27 cellular contexts compared by ENCODE assay signal in genomic region chr16:51268237-51268636, GRCh38.
DNase-seq lines count a peak whose midpoint lies in the region; ATAC-seq and TF ChIP-seq lines count a peak whose summit lies in the region.
"Had no signal": no experiment of that assay in that cellular context is flagged by ENCODE, and none has a peak within 500 bp of the region (broad histone marks: within the 10 kb centered on the region; RNA-seq: fewer than 3 reads in every experiment).

No MANE protein-coding gene starts in this region.

- no peaks in the 10 kb centered on the region for H3K4me1 Mint-ChIP-seq in activated CD8-positive, alpha-beta T cell treated with anti-CD3 and anti-CD28 coated beads, Interleukin-2, amount 10 ng/mL, durations not matched to agents 7 days and 5 days (ENCODE audit: low read depth)
- H3K4me1 Mint-ChIP-seq: activated naive CD8-positive, alpha-beta T cell treated with anti-CD3 and anti-CD28 coated beads, Interleukin-2, amount 50 U/mL, for 24 hours; naive B cell had no signal

- no peak overlapping the region for H3K23ac ChIP-seq in mesenchymal stem cell (ENCODE audit: low read length in 2 of 2)

- H3K9me3 ChIP-seq in WERI-Rb-1 (ENCODE audit: severe bottlenecking) (peaks cover 6% of the 10 kb centered on the region), mesenchymal stem cell (ENCODE audit: control insufficient read depth, low read length) (peaks cover 11% of the 10 kb centered on the region)
- H3K9me3 ChIP-seq: upper lobe of right lung had no signal

- H3K14ac ChIP-seq in mesenchymal stem cell (ENCODE audit: low read length in 2 of 2), result no peak overlapping the region

- H3K36me3 ChIP-seq in WERI-Rb-1 (no peaks in the 10 kb centered on the region), mesenchymal stem cell (ENCODE audit: control insufficient read depth in 1 of 2, insufficient read depth in 2 of 2, low read depth in 1 of 2, low read length in 2 of 2) (no peaks in the 10 kb centered on the region)
- H3K36me3 ChIP-seq: BLaER1 treated with 17β-estradiol and CSF1 and Interleukin-3, amounts not matched to agents 10 nM and 100 nM; left ventricle myocardium inferior; upper lobe of right lung had no signal

- H2BK15ac ChIP-seq in mesenchymal stem cell (ENCODE audit: low read depth, poor library complexity, severe bottlenecking), result no peak overlapping the region

- H2BK120ac ChIP-seq in mesenchymal stem cell (ENCODE audit: low read depth, low read length), result no peak overlapping the region

- H3K9me3 Mint-ChIP-seq in activated CD8-positive, alpha-beta T cell treated with anti-CD3 and anti-CD28 coated beads, Interleukin-2, amount 10 ng/mL, durations not matched to agents 7 days and 5 days (ENCODE audit: insufficient read depth), result no peaks in the 10 kb centered on the region

- H2BK5ac ChIP-seq in mesenchymal stem cell (ENCODE audit: low read depth, low read length, poor library complexity, severe bottlenecking), result no peak overlapping the region

- no peak overlapping the region for H3K9ac ChIP-seq in mesenchymal stem cell (ENCODE audit: low read length)
- H3K9ac ChIP-seq: BLaER1 treated with 17β-estradiol and CSF1 and Interleukin-3, amounts not matched to agents 10 nM and 100 nM had no signal

- H4K8ac ChIP-seq in mesenchymal stem cell (ENCODE audit: low read length), result no peak overlapping the region

- no peaks in the 10 kb centered on the region for H3K27me3 Mint-ChIP-seq in activated CD8-positive, alpha-beta T cell treated with anti-CD3 and anti-CD28 coated beads, Interleukin-2, amount 10 ng/mL, durations not matched to agents 7 days and 5 days (ENCODE audit: low read depth)
- H3K27me3 Mint-ChIP-seq: activated naive CD8-positive, alpha-beta T cell treated with anti-CD3 and anti-CD28 coated beads, Interleukin-2, amount 50 U/mL, for 24 hours; activated T-cell treated with anti-CD3 and anti-CD28 coated beads, Interleukin-2, amount 50 U/mL, for 24 hours; brain; naive B cell had no signal

- DNase-seq in WERI-Rb-1, result no peak
- peak; percentile 47 for DNase-seq in ecto neural progenitor cell (ENCODE audit: low spot score)
- peak; percentile 1 for DNase-seq in mesenchymal stem cell
- peak; percentile 9 for DNase-seq in retina
- no peak for DNase-seq in RKO (ENCODE audit: low spot score)
- no peak for DNase-seq in activated CD8-positive, alpha-beta T cell treated with anti-CD3 and anti-CD28 coated beads, Interleukin-2, amount 10 ng/mL, durations not matched to agents 7 days and 5 days
- no peak for DNase-seq in NCI-H2227 (lab: John Stamatoyannopoulos, UW; ENCODE audit: unreplicated experiment)
- DNase-seq: activated CD4-positive, alpha-beta T cell treated with anti-CD3 and anti-CD28 coated beads for 4 hours; activated gamma-delta T cell treated with Interleukin-2 at 50 U/mL for 16 hours; activated naive CD8-positive, alpha-beta T cell treated with anti-CD3 and anti-CD28 coated beads, Interleukin-2, amount 50 U/mL, for 24 hours; activated T-cell treated with anti-CD3 and anti-CD28 coated beads, Interleukin-2, amount 50 U/mL, for 24 hours; Calu3; effector CD8-positive, alpha-beta T cell; left ventricle myocardium inferior; naive B cell; NCI-H1436 treated with DMSO at 0.1 percent for 48 hours; NCI-H2171 treated with DMSO at 0.1 percent for 48 hours; NCI-H524; NK-92 treated with Interleukin-12 subunit alpha and Interleukin-12 subunit beta, amount 100 ng/mL, for 24 hours; PC-9; right cardiac atrium; SHP77; stimulated activated CD4-positive, alpha-beta T cell treated with anti-CD3 and anti-CD28 coated beads, Interleukin-2, amount 100 ng/mL, for 48 hours; upper lobe of right lung had no signal

- no peak overlapping the region for H3K4me2 ChIP-seq in mesenchymal stem cell (ENCODE audit: low read length, poor library complexity, severe bottlenecking)
- H3K4me2 ChIP-seq: PC-9 had no signal

- TF ChIP-seq CTCF in WERI-Rb-1 (IDR thresholded peaks at IDR 0.05; ENCODE audit: low read depth, low read length), result no peak

- ATAC-seq in HG02852 (IDR thresholded peaks at IDR 0.05; ENCODE audit: unreplicated experiment), result no peak
- ATAC-seq in activated CD8-positive, alpha-beta T cell treated with anti-CD3 and anti-CD28 coated beads, Interleukin-2, amount 10 ng/mL, durations not matched to agents 7 days and 5 days, result no peak
- ATAC-seq: activated naive CD8-positive, alpha-beta T cell treated with anti-CD3 and anti-CD28 coated beads, Interleukin-2, amount 50 U/mL, for 24 hours; right cardiac atrium; upper lobe of right lung had no signal

- H3K36me3 Mint-ChIP-seq in activated CD8-positive, alpha-beta T cell treated with anti-CD3 and anti-CD28 coated beads, Interleukin-2, amount 10 ng/mL, durations not matched to agents 7 days and 5 days (ENCODE audit: low read depth), result no peaks in the 10 kb centered on the region
- H3K36me3 Mint-ChIP-seq: brain had no signal

- H2BK12ac ChIP-seq in mesenchymal stem cell (ENCODE audit: low read length in 2 of 2), result no peak overlapping the region

- H2AK5ac ChIP-seq in mesenchymal stem cell (ENCODE audit: low read length, severe bottlenecking), result no peak overlapping the region

- no peaks in the 10 kb centered on the region for H3K27me3 ChIP-seq in WERI-Rb-1 (ENCODE audit: insufficient read depth, low read depth, severe bottlenecking)
- no peaks in the 10 kb centered on the region for H3K27me3 ChIP-seq in mesenchymal stem cell (ENCODE audit: control insufficient read depth in 1 of 2, insufficient read depth in 1 of 2, low read length in 2 of 2)
- H3K27me3 ChIP-seq: BLaER1 treated with 17β-estradiol and CSF1 and Interleukin-3, amounts not matched to agents 10 nM and 100 nM; upper lobe of right lung had no signal

- H3K18ac ChIP-seq in mesenchymal stem cell (ENCODE audit: low read depth in 1 of 2, low read length in 2 of 2), result no peak overlapping the region

- H3K4ac ChIP-seq in mesenchymal stem cell (ENCODE audit: low read depth in 1 of 2, low read length in 2 of 2), result no peak overlapping the region

- CTCF ChIA-PET in activated CD8-positive, alpha-beta T cell treated with anti-CD3 and anti-CD28 coated beads, Interleukin-2, amount 10 ng/mL, durations not matched to agents 7 days and 5 days (lab: Charles Lee), result no interaction called here

- peak overlapping the region; percentile 25 for H3K27ac ChIP-seq in WERI-Rb-1
- no peak overlapping the region for H3K27ac ChIP-seq in mesenchymal stem cell (ENCODE audit: low read length, poor library complexity, severe bottlenecking)
- H3K27ac ChIP-seq: left ventricle myocardium inferior, PC-9, upper lobe of right lung had no signal

- no peak overlapping the region for H3K4me3 Mint-ChIP-seq in activated CD8-positive, alpha-beta T cell treated with anti-CD3 and anti-CD28 coated beads, Interleukin-2, amount 10 ng/mL, durations not matched to agents 7 days and 5 days
- H3K4me3 Mint-ChIP-seq: activated naive CD8-positive, alpha-beta T cell treated with anti-CD3 and anti-CD28 coated beads, Interleukin-2, amount 50 U/mL, for 24 hours; activated T-cell treated with anti-CD3 and anti-CD28 coated beads, Interleukin-2, amount 50 U/mL, for 24 hours; brain; naive B cell had no signal

- H3K4me3 ChIP-seq in WERI-Rb-1 (ENCODE audit: low read depth, low read length) (no peak overlapping the region), mesenchymal stem cell (ENCODE audit: insufficient read depth in 1 of 2, low read depth in 1 of 2, low read length in 2 of 2) (peak overlapping the region in 1 of 2 experiments; percentile 14)
- H3K4me3 ChIP-seq: BLaER1 treated with 17β-estradiol and CSF1 and Interleukin-3, amounts not matched to agents 10 nM and 100 nM; left ventricle myocardium inferior; PC-9; upper lobe of right lung had no signal

- H4K91ac ChIP-seq in mesenchymal stem cell (ENCODE audit: low read length), result no peak overlapping the region

- POLR2A ChIA-PET in activated CD8-positive, alpha-beta T cell treated with anti-CD3 and anti-CD28 coated beads, Interleukin-2, amount 10 ng/mL, durations not matched to agents 7 days and 5 days (lab: Charles Lee), result no interaction called here

- H3K4me1 ChIP-seq in mesenchymal stem cell (ENCODE audit: control insufficient read depth, insufficient read depth, low read depth, low read length), result no peaks in the 10 kb centered on the region
- H3K4me1 ChIP-seq: left ventricle myocardium inferior, upper lobe of right lung had no signal

- WGBS in mesenchymal stem cell, result 8% methylated on average over 3 of the region's 4 CpGs

- no peak overlapping the region for H3K27ac Mint-ChIP-seq in activated CD8-positive, alpha-beta T cell treated with anti-CD3 and anti-CD28 coated beads, Interleukin-2, amount 10 ng/mL, durations not matched to agents 7 days and 5 days
- H3K27ac Mint-ChIP-seq: activated naive CD8-positive, alpha-beta T cell treated with anti-CD3 and anti-CD28 coated beads, Interleukin-2, amount 50 U/mL, for 24 hours; activated T-cell treated with anti-CD3 and anti-CD28 coated beads, Interleukin-2, amount 50 U/mL, for 24 hours; naive B cell had no signal

- H3K79me1 ChIP-seq in mesenchymal stem cell (replicated peaks; ENCODE audit: low read length, poor library complexity, severe bottlenecking), result no peaks in the 10 kb centered on the region

- H2AFZ ChIP-seq in mesenchymal stem cell (ENCODE audit: low read depth, low read length), result peak overlapping the region; percentile 62
- H2AFZ ChIP-seq: PC-9 had no signal

Comparison
In these comparisons a context has a peak if more than half of its experiments do, and no peak if none do; other contexts are left out.
1. DNase-seq: peak in ecto neural progenitor cell (single experiment), mesenchymal stem cell (single experiment) and retina (single experiment); none in WERI-Rb-1 (single experiment), RKO (single experiment), activated CD8-positive, alpha-beta T cell treated with anti-CD3 and anti-CD28 coated beads, Interleukin-2, amount 10 ng/mL, durations not matched to agents 7 days and 5 days (single experiment) and NCI-H2227 (single experiment).